1 cellular context compared by ENCODE assay signal in genomic region chr12:48883305-48884171, GRCh38.
TF ChIP-seq lines count a peak whose summit lies in the region.

No MANE protein-coding gene starts in this region.

TF ChIP-seq in SK-N-SH, 30 proteins besides CTCF, POLR2A, EP300 and RAD21 (continued from another document):
- TF ChIP-seq MXI1 (IDR thresholded peaks at IDR 0.05; ENCODE audit: low read depth, low read length) (no peak), YY1 (IDR thresholded peaks at IDR 0.05; ENCODE audit: low read depth) (no peak), FOXM1 (IDR thresholded peaks at IDR 0.05; ENCODE audit: low read depth) (no peak), JUND (IDR thresholded peaks at IDR 0.05) (no peak), RXRA (IDR thresholded peaks at IDR 0.05; ENCODE audit: borderline replicate concordance, low read depth) (no peak), REST (IDR thresholded peaks at IDR 0.05; ENCODE audit: low read depth, low read length) (no peak), NFIC (IDR thresholded peaks at IDR 0.05; ENCODE audit: borderline replicate concordance) (no peak), POLR2AphosphoS5 (IDR thresholded peaks at IDR 0.05; ENCODE audit: low read depth, low read length) (no peak)
- TF ChIP-seq, protein P1, sequence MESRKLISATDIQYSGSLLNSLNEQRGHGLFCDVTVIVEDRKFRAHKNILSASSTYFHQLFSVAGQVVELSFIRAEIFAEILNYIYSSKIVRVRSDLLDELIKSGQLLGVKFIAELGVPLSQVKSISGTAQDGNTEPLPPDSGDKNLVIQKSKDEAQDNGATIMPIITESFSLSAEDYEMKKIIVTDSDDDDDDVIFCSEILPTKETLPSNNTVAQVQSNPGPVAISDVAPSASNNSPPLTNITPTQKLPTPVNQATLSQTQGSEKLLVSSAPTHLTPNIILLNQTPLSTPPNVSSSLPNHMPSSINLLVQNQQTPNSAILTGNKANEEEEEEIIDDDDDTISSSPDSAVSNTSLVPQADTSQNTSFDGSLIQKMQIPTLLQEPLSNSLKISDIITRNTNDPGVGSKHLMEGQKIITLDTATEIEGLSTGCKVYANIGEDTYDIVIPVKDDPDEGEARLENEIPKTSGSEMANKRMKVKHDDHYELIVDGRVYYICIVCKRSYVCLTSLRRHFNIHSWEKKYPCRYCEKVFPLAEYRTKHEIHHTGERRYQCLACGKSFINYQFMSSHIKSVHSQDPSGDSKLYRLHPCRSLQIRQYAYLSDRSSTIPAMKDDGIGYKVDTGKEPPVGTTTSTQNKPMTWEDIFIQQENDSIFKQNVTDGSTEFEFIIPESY (IDR thresholded peaks at IDR 0.05; ENCODE audit: borderline replicate concordance, low read depth), result no peak
- TF ChIP-seq, protein P2, sequence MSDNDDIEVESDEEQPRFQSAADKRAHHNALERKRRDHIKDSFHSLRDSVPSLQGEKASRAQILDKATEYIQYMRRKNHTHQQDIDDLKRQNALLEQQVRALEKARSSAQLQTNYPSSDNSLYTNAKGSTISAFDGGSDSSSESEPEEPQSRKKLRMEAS (IDR thresholded peaks at IDR 0.05; ENCODE audit: low read depth), result no peak
- TF ChIP-seq, protein P3, sequence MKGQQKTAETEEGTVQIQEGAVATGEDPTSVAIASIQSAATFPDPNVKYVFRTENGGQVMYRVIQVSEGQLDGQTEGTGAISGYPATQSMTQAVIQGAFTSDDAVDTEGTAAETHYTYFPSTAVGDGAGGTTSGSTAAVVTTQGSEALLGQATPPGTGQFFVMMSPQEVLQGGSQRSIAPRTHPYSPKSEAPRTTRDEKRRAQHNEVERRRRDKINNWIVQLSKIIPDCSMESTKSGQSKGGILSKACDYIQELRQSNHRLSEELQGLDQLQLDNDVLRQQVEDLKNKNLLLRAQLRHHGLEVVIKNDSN (IDR thresholded peaks at IDR 0.05; ENCODE audit: borderline replicate concordance, low read depth), result no peak
- TF ChIP-seq, protein P4, sequence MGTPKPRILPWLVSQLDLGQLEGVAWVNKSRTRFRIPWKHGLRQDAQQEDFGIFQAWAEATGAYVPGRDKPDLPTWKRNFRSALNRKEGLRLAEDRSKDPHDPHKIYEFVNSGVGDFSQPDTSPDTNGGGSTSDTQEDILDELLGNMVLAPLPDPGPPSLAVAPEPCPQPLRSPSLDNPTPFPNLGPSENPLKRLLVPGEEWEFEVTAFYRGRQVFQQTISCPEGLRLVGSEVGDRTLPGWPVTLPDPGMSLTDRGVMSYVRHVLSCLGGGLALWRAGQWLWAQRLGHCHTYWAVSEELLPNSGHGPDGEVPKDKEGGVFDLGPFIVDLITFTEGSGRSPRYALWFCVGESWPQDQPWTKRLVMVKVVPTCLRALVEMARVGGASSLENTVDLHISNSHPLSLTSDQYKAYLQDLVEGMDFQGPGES (IDR thresholded peaks at IDR 0.05; ENCODE audit: low read depth, low read length), result no peak
TF ChIP-seq in SK-N-SH: peak in this region for 0.
